In the genomic region with DNA sequence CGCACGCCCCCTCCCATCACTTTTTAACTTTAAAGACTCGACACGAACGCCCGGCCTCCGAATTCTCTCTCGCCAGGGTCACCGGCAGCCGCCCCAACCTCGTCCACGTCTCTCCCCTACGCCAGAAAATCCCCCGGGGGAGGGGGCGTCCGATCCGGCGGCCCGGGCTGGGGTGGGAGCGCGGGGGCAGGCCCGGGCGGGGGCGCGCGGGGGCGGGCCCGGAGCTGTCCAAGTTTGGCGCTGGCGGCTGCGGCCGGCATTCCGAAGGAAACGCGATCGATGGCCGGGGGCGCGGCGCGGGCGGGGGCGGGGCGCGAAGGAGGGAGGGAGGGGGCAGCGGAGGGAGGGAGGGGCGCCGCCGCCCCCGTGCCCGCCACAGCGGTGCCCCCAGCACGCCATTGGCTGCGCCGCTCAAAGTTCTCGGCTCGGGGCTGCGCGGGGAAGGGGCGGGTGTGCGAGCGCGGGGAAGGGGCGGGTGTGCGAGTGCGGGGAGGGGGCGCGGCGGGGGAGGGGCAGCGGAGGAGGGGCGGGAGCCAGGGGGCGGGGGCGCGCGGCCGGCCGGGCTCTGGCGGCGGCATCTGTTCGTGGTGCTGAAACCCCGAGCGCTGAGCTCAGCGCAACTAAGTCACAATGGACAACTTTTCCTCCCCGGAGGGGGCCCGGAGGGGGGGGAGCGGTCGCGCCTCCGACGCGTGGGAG, we compare ENCODE assay signal across 8 cellular contexts. TPM values are rescaled to one million over a fixed set of nuclear protein-coding genes. Genes with fewer than 3 reads are reported as not detected.
DNase-seq lines count a peak whose midpoint lies in the region; TF ChIP-seq lines count a peak whose summit lies in the region.

No MANE protein-coding gene starts in this region.

- H3K36me3 Mint-ChIP-seq in dendritic cell treated with granulocyte-macrophage colony-stimulating factor and Interleukin-4, amounts not matched to agents 40 ng/mL and 50 ng/mL, for 4 days (ENCODE audit: low read depth), result no peaks in the 10 kb centered on the region

- no peak overlapping the region for H3K9ac ChIP-seq in Loucy (ENCODE audit: low read depth, low read length, poor library complexity, severe bottlenecking)

- intact Hi-C loops in dendritic cell treated with granulocyte-macrophage colony-stimulating factor and Interleukin-4, amounts not matched to agents 40 ng/mL and 50 ng/mL, for 4 days (cut with micrococcal nuclease), result no loop called here

- no peaks in the 10 kb centered on the region for H3K9me3 ChIP-seq in AG04450 (ENCODE audit: control insufficient read depth, insufficient read depth, low read length)
- no peaks in the 10 kb centered on the region for H3K9me3 ChIP-seq in Loucy (ENCODE audit: insufficient read depth, low read depth, low read length)
- no peaks in the 10 kb centered on the region for H3K9me3 ChIP-seq in muscle layer of duodenum (ENCODE audit: control insufficient read depth in 1 of 2, low read length in 2 of 2)

- H3K4me2 ChIP-seq in Loucy (ENCODE audit: low read depth, low read length, poor library complexity, severe bottlenecking), result peak overlapping the region; percentile 66

- TF ChIP-seq CTCF in AG04450 (IDR thresholded peaks at IDR 0.05; ENCODE audit: low read depth, low read length) (no peak), Loucy (conservative IDR thresholded peaks at IDR 0.05; ENCODE audit: low read length) (no peak), GM10248 (IDR thresholded peaks at IDR 0.05; ENCODE audit: control extremely low read depth, extremely low read depth, low read depth, missing control alignments) (no peak)

- no peak overlapping the region for H3K27ac Mint-ChIP-seq in dendritic cell treated with granulocyte-macrophage colony-stimulating factor and Interleukin-4, amounts not matched to agents 40 ng/mL and 50 ng/mL, for 4 days

- H3K79me2 ChIP-seq in Loucy (ENCODE audit: insufficient read depth, low read length), result no peaks in the 10 kb centered on the region

- H4K20me1 ChIP-seq in Loucy (ENCODE audit: insufficient read depth, low read length, poor library complexity, severe bottlenecking), result peaks cover 9% of the 10 kb centered on the region

- H3K27me3 ChIP-seq in AG04450 (ENCODE audit: control insufficient read depth, insufficient read depth, low read length) (peaks cover 62% of the 10 kb centered on the region), Loucy (ENCODE audit: insufficient read depth, low read length, poor library complexity, severe bottlenecking) (no peaks in the 10 kb centered on the region), muscle layer of duodenum (ENCODE audit: low read depth, low read length) (peaks cover 11% of the 10 kb centered on the region)

- peaks cover 82% of the 10 kb centered on the region for H3K27me3 Mint-ChIP-seq in dendritic cell treated with granulocyte-macrophage colony-stimulating factor and Interleukin-4, amounts not matched to agents 40 ng/mL and 50 ng/mL, for 4 days

- no peaks in the 10 kb centered on the region for H3K9me2 ChIP-seq in Loucy (replicated peaks; ENCODE audit: low read depth, low read length)

- DNase-seq in AG04450 (ENCODE audit: low read depth, low spot score) (no peak), 8988T (no peak), NCI-H446 (lab: John Stamatoyannopoulos, UW) (no peak), GM10248 (ENCODE audit: extremely low spot score) (no peak), middle frontal gyrus (ENCODE audit: extremely low spot score, low spot score) (no peak)

- H3F3A ChIP-seq in Loucy (ENCODE audit: low read depth), result no peaks in the 10 kb centered on the region

- H3K4me3 Mint-ChIP-seq in dendritic cell treated with granulocyte-macrophage colony-stimulating factor and Interleukin-4, amounts not matched to agents 40 ng/mL and 50 ng/mL, for 4 days, result peak overlapping the region; percentile 51

- H3K36me3 ChIP-seq in Loucy (ENCODE audit: insufficient read depth, low read length) (no peaks in the 10 kb centered on the region), muscle layer of duodenum (ENCODE audit: control insufficient read depth in 1 of 2, insufficient read depth in 2 of 2, low read length in 2 of 2) (no peaks in the 10 kb centered on the region)

- H3K4me3 ChIP-seq in AG04450 (ENCODE audit: low read depth, low read length), result peak overlapping the region; percentile 2; the same call in 1 of the 2 replicates
- peak overlapping the region; percentile 71 for H3K4me3 ChIP-seq in Loucy (ENCODE audit: low read length, poor library complexity, severe bottlenecking)
- peak overlapping the region; percentile 26 to 69 for H3K4me3 ChIP-seq in muscle layer of duodenum (ENCODE audit: low read depth in 1 of 2, low read length in 2 of 2)

- peaks cover 5% of the 10 kb centered on the region for H3K4me1 Mint-ChIP-seq in dendritic cell treated with granulocyte-macrophage colony-stimulating factor and Interleukin-4, amounts not matched to agents 40 ng/mL and 50 ng/mL, for 4 days (ENCODE audit: low read depth)

- H3K27ac ChIP-seq in AG04450 (ENCODE audit: low read depth, low read length) (no peak overlapping the region), muscle layer of duodenum (ENCODE audit: low read length) (no peak overlapping the region)

- POLR2A ChIA-PET in AG04450 (lab: Yijun Ruan, JAX), result no interaction called here
- POLR2A ChIA-PET in GM10248 (lab: Yijun Ruan, JAX), result no interaction called here

- no peaks in the 10 kb centered on the region for H3K4me1 ChIP-seq in Loucy (ENCODE audit: insufficient read depth, low read length, poor library complexity, severe bottlenecking)
- peaks cover 6 to 43% of the 10 kb centered on the region in 2 donors for H3K4me1 ChIP-seq in muscle layer of duodenum (ENCODE audit: control insufficient read depth in 1 of 2, insufficient read depth in 2 of 2, low read length in 2 of 2)

- no peaks in the 10 kb centered on the region for H3K9me3 Mint-ChIP-seq in dendritic cell treated with granulocyte-macrophage colony-stimulating factor and Interleukin-4, amounts not matched to agents 40 ng/mL and 50 ng/mL, for 4 days

- H2AFZ ChIP-seq in Loucy (ENCODE audit: low read length), result no peak overlapping the region

- CTCF ChIA-PET in AG04450 (lab: Charles Lee) (no interaction called here), GM10248 (lab: Yijun Ruan, JAX) (no interaction called here)

RNA-seq across cellular contexts. Expression of a gene that starts 2.4 kb away (rescaled TPM):
- 0.02 TPM in 1 of 2 replicates, not detected in the other for polyA plus RNA-seq in AG04450 (2011; rRNA removed)
- polyA minus RNA-seq in AG04450 (2011; rRNA and poly(A)+ RNA removed), result not detected in 2 replicates

Comparison
In these comparisons a context has a peak if more than half of its experiments do, and no peak if none do; other contexts are left out.
1. H3K4me3 ChIP-seq: peak in every context shown above with its lines; median percentile 71 in Loucy; 48 in muscle layer of duodenum; 2 in AG04450.